In genomic region chr6:150753404-150754184, GRCh38 we compare ENCODE assay signal across 14 cellular contexts.
DNase-seq lines count a peak whose midpoint lies in the region; ATAC-seq and TF ChIP-seq lines count a peak whose summit lies in the region.
"Had no signal": no experiment of that assay in that cellular context is flagged by ENCODE, and none has a peak within 500 bp of the region (broad histone marks: within the 10 kb centered on the region; RNA-seq: fewer than 3 reads in every experiment).

No MANE protein-coding gene starts in this region.

- H3K9me3 ChIP-seq in OCI-LY1 (ENCODE audit: low read length), result no peaks in the 10 kb centered on the region
- no peaks in the 10 kb centered on the region for H3K9me3 ChIP-seq in lower lobe of right lung
- H3K9me3 ChIP-seq in thoracic aorta, result no peaks in the 10 kb centered on the region
- H3K9me3 ChIP-seq: Peyer's patch, right lobe of liver had no signal

- no peaks in the 10 kb centered on the region for H3K27me3 ChIP-seq in OCI-LY1 (ENCODE audit: insufficient read depth, low read length)
- H3K27me3 ChIP-seq in lower lobe of right lung (ENCODE audit: low read depth), result no peaks in the 10 kb centered on the region
- H3K27me3 ChIP-seq in thoracic aorta (replicated peaks; ENCODE audit: insufficient read depth), result no peaks in the 10 kb centered on the region
- H3K27me3 ChIP-seq: Peyer's patch, right lobe of liver had no signal

- no peaks in the 10 kb centered on the region for H3K4me1 Mint-ChIP-seq in activated CD4-positive, alpha-beta memory T cell treated with anti-CD3 and anti-CD28 coated beads for 36 hours (ENCODE audit: low read depth)

- no peaks in the 10 kb centered on the region for H3F3A ChIP-seq in OCI-LY1 (ENCODE audit: insufficient read depth, low read length)

- H3K36me3 ChIP-seq in OCI-LY1 (ENCODE audit: insufficient read depth, low read length), result peaks cover 66% of the 10 kb centered on the region
- H3K36me3 ChIP-seq in lower lobe of right lung, result no peaks in the 10 kb centered on the region
- H3K36me3 ChIP-seq in thoracic aorta, result no peaks in the 10 kb centered on the region
- H3K36me3 ChIP-seq: Peyer's patch, right lobe of liver had no signal

- TF ChIP-seq CTCF in OCI-LY1 (IDR thresholded peaks at IDR 0.05; ENCODE audit: low read length), result no peak
- no peak for TF ChIP-seq CTCF in lower lobe of right lung (IDR thresholded peaks at IDR 0.05)
- TF ChIP-seq CTCF in thoracic aorta (IDR thresholded peaks at IDR 0.05), result no peak

- peaks cover under 1% of the 10 kb centered on the region for H3K4me1 ChIP-seq in OCI-LY1 (ENCODE audit: insufficient read depth, low read length, severe bottlenecking)
- peaks cover 8% of the 10 kb centered on the region for H3K4me1 ChIP-seq in lower lobe of right lung
- no peaks in the 10 kb centered on the region for H3K4me1 ChIP-seq in thoracic aorta (ENCODE audit: control insufficient read depth in 1 of 2, low read depth in 2 of 2)
- H3K4me1 ChIP-seq: right lobe of liver had no signal

- H3K4me2 ChIP-seq in OCI-LY1 (ENCODE audit: low read length), result no peak overlapping the region

- CTCF ChIA-PET in activated CD4-positive, alpha-beta memory T cell treated with anti-CD3 and anti-CD28 coated beads for 36 hours (lab: Charles Lee), result no interaction called here

- intact Hi-C loops in lower lobe of right lung (cut with DNase I), result no loop called here
- intact Hi-C loops in activated CD4-positive, alpha-beta memory T cell treated with anti-CD3 and anti-CD28 coated beads for 36 hours (cut with micrococcal nuclease), result no loop called here

- H4K20me1 ChIP-seq in OCI-LY1 (ENCODE audit: insufficient read depth, low read length), result no peaks in the 10 kb centered on the region

- DNase-seq in NCI-H1105 treated with DMSO at 0.1 percent for 48 hours (lab: John Stamatoyannopoulos, UW), result peak; percentile 6
- no peak for DNase-seq in NCI-H1105 (lab: John Stamatoyannopoulos, UW)
- no peak for DNase-seq in lower lobe of right lung
- DNase-seq in thoracic aorta (ENCODE audit: low spot score), result no peak
- no peak for DNase-seq in activated CD4-positive, alpha-beta memory T cell treated with anti-CD3 and anti-CD28 coated beads for 36 hours
- no peak for DNase-seq in activated CD8-positive, alpha-beta memory T cell treated with anti-CD3 and anti-CD28 coated beads for 24 hours
- DNase-seq: activated CD8-positive, alpha-beta memory T cell treated with anti-CD3 and anti-CD28 coated beads, Interleukin-2, amount 50 U/mL, for 4 hours; COR-L47; NCI-H2029; Peyer's patch; right lobe of liver had no signal

- no peak overlapping the region for H3K9ac ChIP-seq in OCI-LY1 (ENCODE audit: low read length)

- no peaks in the 10 kb centered on the region for H3K36me3 Mint-ChIP-seq in activated CD4-positive, alpha-beta memory T cell treated with anti-CD3 and anti-CD28 coated beads for 36 hours

- no peak overlapping the region for H3K27ac Mint-ChIP-seq in activated CD4-positive, alpha-beta memory T cell treated with anti-CD3 and anti-CD28 coated beads for 36 hours

- H3K4me3 ChIP-seq in OCI-LY1 (ENCODE audit: low read depth, low read length, poor library complexity, severe bottlenecking), result no peak overlapping the region
- H3K4me3 ChIP-seq in lower lobe of right lung, result no peak overlapping the region
- peak overlapping the region; percentile 34 for H3K4me3 ChIP-seq in thoracic aorta
- H3K4me3 ChIP-seq: Peyer's patch, right lobe of liver had no signal

- no peak overlapping the region for H2AFZ ChIP-seq in OCI-LY1 (ENCODE audit: low read length)

- peak; percentile 57 to 59 for ATAC-seq in lower lobe of right lung
- ATAC-seq in thoracic aorta (ENCODE audit: insufficient number of reproducible peaks, low FRiP score, low read depth), result no peak
- ATAC-seq in GM18861 (IDR thresholded peaks at IDR 0.05; ENCODE audit: unreplicated experiment), result no peak
- ATAC-seq: right lobe of liver had no signal

- H3K27ac ChIP-seq in OCI-LY1 (ENCODE audit: low read depth, low read length, poor library complexity, severe bottlenecking) (peak overlapping the region; percentile 38), lower lobe of right lung (no peak overlapping the region), thoracic aorta (no peak overlapping the region)
- H3K27ac ChIP-seq: 22Rv1, Peyer's patch, right lobe of liver had no signal

- no peak overlapping the region for H3K4me3 Mint-ChIP-seq in activated CD4-positive, alpha-beta memory T cell treated with anti-CD3 and anti-CD28 coated beads for 36 hours

- no peaks in the 10 kb centered on the region for H3K9me3 Mint-ChIP-seq in activated CD4-positive, alpha-beta memory T cell treated with anti-CD3 and anti-CD28 coated beads for 36 hours

- no peaks in the 10 kb centered on the region for H3K27me3 Mint-ChIP-seq in activated CD4-positive, alpha-beta memory T cell treated with anti-CD3 and anti-CD28 coated beads for 36 hours

- no peaks in the 10 kb centered on the region for H3K9me2 ChIP-seq in OCI-LY1 (ENCODE audit: low read depth, low read length)

- peaks cover 37% of the 10 kb centered on the region for H3K79me2 ChIP-seq in OCI-LY1 (ENCODE audit: insufficient read depth, low read length)

- POLR2A ChIA-PET in activated CD4-positive, alpha-beta memory T cell treated with anti-CD3 and anti-CD28 coated beads for 36 hours (lab: Charles Lee), result no interaction called here

Comparison
In these comparisons a context has a peak if more than half of its experiments do, and no peak if none do; other contexts are left out.
1. ATAC-seq: peak in lower lobe of right lung (2 of 2); none in thoracic aorta (single experiment) and GM18861 (single experiment).